13 cellular contexts compared by ENCODE assay signal in the genomic region with DNA sequence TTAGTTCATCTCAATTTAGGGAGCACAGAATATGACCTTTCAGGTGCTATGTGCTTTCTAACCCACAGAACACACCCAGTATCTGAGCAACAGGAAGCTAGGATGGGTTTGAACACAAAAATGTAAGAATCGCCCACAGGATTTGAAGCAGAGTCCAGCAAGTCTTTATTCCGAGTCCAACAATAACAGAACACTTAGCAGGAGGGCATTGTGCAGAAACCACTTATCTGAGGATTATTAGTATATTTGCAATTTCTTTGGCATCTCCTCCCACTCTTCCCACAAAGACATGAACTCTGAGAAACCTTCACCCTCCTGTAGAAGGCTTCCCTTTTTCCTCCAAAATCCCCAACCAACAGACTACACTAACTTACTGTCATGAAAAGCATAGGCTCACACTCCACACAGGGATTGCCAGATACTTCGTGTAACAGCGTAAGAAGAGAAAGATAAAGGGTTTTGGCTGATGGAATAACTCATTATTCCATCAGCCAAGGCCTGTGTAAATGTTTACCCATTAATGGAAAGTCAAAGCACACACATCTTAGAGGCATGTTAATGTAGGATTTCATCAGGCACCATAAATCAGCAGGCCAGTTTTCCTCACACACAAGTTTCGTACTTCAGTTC. TPM values are rescaled to one million over a fixed set of nuclear protein-coding genes. Genes with fewer than 3 reads are reported as not detected.
DNase-seq lines count a peak whose midpoint lies in the region; ATAC-seq and TF ChIP-seq lines count a peak whose summit lies in the region.
"Had no signal": no experiment of that assay in that cellular context is flagged by ENCODE, and none has a peak within 500 bp of the region (broad histone marks: within the 10 kb centered on the region; RNA-seq: fewer than 3 reads in every experiment).

No MANE protein-coding gene starts in this region.

- H3K4me3 Mint-ChIP-seq in effector memory CD8-positive, alpha-beta T cell = peak overlapping the region in 1 of 2 donors; percentile 29
- H3K4me3 Mint-ChIP-seq: stimulated activated naive CD8-positive, alpha-beta T cell treated with anti-CD3 and anti-CD28 coated beads, Interleukin-15, amount 100 ng/mL, for 72 hours had no signal

- DNase-seq in DMS79 (lab: John Stamatoyannopoulos, UW) (peak; percentile 21), NCI-H1930 (lab: John Stamatoyannopoulos, UW) (peak; percentile 22 to 73), omental fat pad (ENCODE audit: low spot score) (no peak), GM19238 (ENCODE audit: insufficient read length, low spot score) (no peak), NCI-H2081 treated with DMSO at 0.1 percent for 48 hours (lab: John Stamatoyannopoulos, UW) (no peak), NCI-H526 treated with DMSO at 0.1 percent for 48 hours (lab: John Stamatoyannopoulos, UW) (no peak)
- no peak for DNase-seq in effector memory CD8-positive, alpha-beta T cell
- DNase-seq in stimulated activated CD8-positive, alpha-beta memory T cell treated with anti-CD3 and anti-CD28 coated beads, Interleukin-4, amount 100 ng/mL, for 48 hours = no peak
- DNase-seq: activated effector memory CD4-positive, alpha-beta T cell treated with Interleukin-2 at 50 U/mL for 16 hours; lower lobe of right lung; NK-92 treated with Interleukin-12 subunit alpha and Interleukin-12 subunit beta, amount 100 ng/mL, for 24 hours; stimulated activated CD4-positive, alpha-beta T cell treated with anti-CD3 and anti-CD28 coated beads, Interleukin-12 subunit alpha, Interleukin-12 subunit beta, amount 100 ng/mL, for 4 hours; stimulated activated naive CD8-positive, alpha-beta T cell treated with anti-CD3 and anti-CD28 coated beads, Interleukin-15, amount 100 ng/mL, for 72 hours had no signal

- no peak for TF ChIP-seq CTCF in omental fat pad (IDR thresholded peaks at IDR 0.05)

- peaks cover 2% of the 10 kb centered on the region for H3K36me3 Mint-ChIP-seq in effector memory CD8-positive, alpha-beta T cell (ENCODE audit: insufficient read depth)

- H3K4me1 Mint-ChIP-seq in effector memory CD8-positive, alpha-beta T cell (ENCODE audit: low read depth in 2 of 2) = peaks cover 12 to 14% of the 10 kb centered on the region in 2 donors
- H3K4me1 Mint-ChIP-seq: stimulated activated naive CD8-positive, alpha-beta T cell treated with anti-CD3 and anti-CD28 coated beads, Interleukin-15, amount 100 ng/mL, for 72 hours had no signal

- no peaks in the 10 kb centered on the region for H3K9me3 Mint-ChIP-seq in effector memory CD8-positive, alpha-beta T cell
- H3K9me3 Mint-ChIP-seq: stimulated activated naive CD8-positive, alpha-beta T cell treated with anti-CD3 and anti-CD28 coated beads, Interleukin-15, amount 100 ng/mL, for 72 hours had no signal

- H3K27me3 Mint-ChIP-seq in effector memory CD8-positive, alpha-beta T cell = no peaks in the 10 kb centered on the region
- H3K27me3 Mint-ChIP-seq: stimulated activated naive CD8-positive, alpha-beta T cell treated with anti-CD3 and anti-CD28 coated beads, Interleukin-15, amount 100 ng/mL, for 72 hours had no signal

- peak overlapping the region in 1 of 2 donors; percentile 66 for H3K27ac Mint-ChIP-seq in effector memory CD8-positive, alpha-beta T cell
- H3K27ac Mint-ChIP-seq: stimulated activated naive CD8-positive, alpha-beta T cell treated with anti-CD3 and anti-CD28 coated beads, Interleukin-15, amount 100 ng/mL, for 72 hours had no signal

- ATAC-seq in effector memory CD8-positive, alpha-beta T cell (replicated peaks) = peak; percentile 53
- ATAC-seq in omental fat pad (ENCODE audit: low FRiP score) = peak; percentile 80
- ATAC-seq: stimulated activated naive CD8-positive, alpha-beta T cell treated with anti-CD3 and anti-CD28 coated beads, Interleukin-15, amount 100 ng/mL, for 72 hours had no signal

RNA-seq across cellular contexts. Expression of a gene that starts 16.1 kb away (rescaled TPM):
- 100 to 1,000 TPM in 1 of 4 donors, 10 to 100 TPM in 3; 20.5 to 111 (median 39.8) TPM for total RNA-seq in omental fat pad

Comparison
In these comparisons a context has a peak if more than half of its experiments do, and no peak if none do; other contexts are left out.
1. DNase-seq: peak in DMS79 (single experiment) and NCI-H1930 (2 of 2); none in effector memory CD8-positive, alpha-beta T cell (0 of 3), omental fat pad (single experiment), stimulated activated CD8-positive, alpha-beta memory T cell treated with anti-CD3 and anti-CD28 coated beads, Interleukin-4, amount 100 ng/mL, for 48 hours (single experiment), GM19238 (single experiment), NCI-H2081 treated with DMSO at 0.1 percent for 48 hours (single experiment) and NCI-H526 treated with DMSO at 0.1 percent for 48 hours (single experiment).